In genomic region chr3:169342652-169343051, GRCh38 we compare ENCODE assay signal across 20 cellular contexts.
DNase-seq lines count a peak whose midpoint lies in the region; ATAC-seq lines count a peak whose summit lies in the region.
"Had no signal": no experiment of that assay in that cellular context is flagged by ENCODE, and none has a peak within 500 bp of the region (broad histone marks: within the 10 kb centered on the region; RNA-seq: fewer than 3 reads in every experiment).

No MANE protein-coding gene starts in this region.

- DNase-seq in COR-L47 (lab: John Stamatoyannopoulos, UW) (peak; percentile 6), RKO (ENCODE audit: low spot score) (peak; percentile 16), globus pallidus (ENCODE audit: low spot score) (peak; percentile 79), pons (ENCODE audit: low spot score) (peak; percentile 87), OCI-M1 (lab: John Stamatoyannopoulos, UW) (no peak)
- no peak for DNase-seq in activated CD8-positive, alpha-beta memory T cell treated with anti-CD3 and anti-CD28 coated beads, Interleukin-2, amount 50 U/mL, for 48 hours
- DNase-seq: activated CD4-positive, alpha-beta T cell treated with anti-CD3 and anti-CD28 coated beads, Interleukin-2, amount 50 U/mL, for 1 hour; activated naive CD8-positive, alpha-beta T cell treated with anti-CD3 and anti-CD28 coated beads, Interleukin-2, amount 10 ng/mL, durations not matched to agents 7 days and 5 days; DMS153; left colon; naive thymus-derived CD4-positive, alpha-beta T cell; NCI-H1105 treated with DMSO at 0.1 percent for 48 hours; NCI-H2029 treated with DMSO at 0.1 percent for 48 hours; pancreas; RPMI8226; WERI-Rb-1 had no signal

- ATAC-seq in HG02571 (IDR thresholded peaks at IDR 0.05; ENCODE audit: unreplicated experiment): no peak
- ATAC-seq: activated T-helper 17 cell treated with anti-CD3 and anti-CD28 coated beads, Interleukin-2, amount 50 U/mL, for 72 hours; HCT116; left colon; naive thymus-derived CD4-positive, alpha-beta T cell; pancreas; SK-N-SH treated with all-trans-retinoic acid at 6 μM for 48 hours had no signal

Comparison
In these comparisons a context has a peak if more than half of its experiments do, and no peak if none do; other contexts are left out.
1. DNase-seq: peak in COR-L47 (single experiment), RKO (single experiment), globus pallidus (single experiment) and pons (single experiment); none in activated CD8-positive, alpha-beta memory T cell treated with anti-CD3 and anti-CD28 coated beads, Interleukin-2, amount 50 U/mL, for 48 hours (single experiment) and OCI-M1 (single experiment).